1 cellular context compared by ENCODE assay signal in the genomic region with DNA sequence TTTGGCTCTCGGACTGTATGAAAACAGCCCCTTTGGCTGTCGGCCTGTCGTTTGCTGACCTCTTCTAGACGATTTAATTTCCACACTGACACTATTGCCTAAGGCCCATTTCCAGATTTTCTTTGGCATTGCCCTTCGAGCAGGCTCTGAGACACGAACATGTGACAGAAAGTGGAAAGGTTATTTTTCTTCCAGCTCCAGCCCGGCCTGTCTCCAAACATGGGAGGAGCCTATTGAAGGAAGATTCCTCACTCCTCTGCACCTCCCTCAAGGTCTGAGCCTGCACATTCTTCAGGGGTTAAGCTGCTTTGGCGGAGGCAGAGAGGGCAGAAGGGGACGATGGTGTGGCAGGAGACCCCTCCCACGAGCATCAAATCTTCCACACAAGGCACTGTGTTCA.
TF ChIP-seq lines count a peak whose summit lies in the region.

No MANE protein-coding gene starts in this region.

TF ChIP-seq in GM23338, 12 proteins besides CTCF, POLR2A, EP300 and RAD21:
- TF ChIP-seq, protein P1, sequence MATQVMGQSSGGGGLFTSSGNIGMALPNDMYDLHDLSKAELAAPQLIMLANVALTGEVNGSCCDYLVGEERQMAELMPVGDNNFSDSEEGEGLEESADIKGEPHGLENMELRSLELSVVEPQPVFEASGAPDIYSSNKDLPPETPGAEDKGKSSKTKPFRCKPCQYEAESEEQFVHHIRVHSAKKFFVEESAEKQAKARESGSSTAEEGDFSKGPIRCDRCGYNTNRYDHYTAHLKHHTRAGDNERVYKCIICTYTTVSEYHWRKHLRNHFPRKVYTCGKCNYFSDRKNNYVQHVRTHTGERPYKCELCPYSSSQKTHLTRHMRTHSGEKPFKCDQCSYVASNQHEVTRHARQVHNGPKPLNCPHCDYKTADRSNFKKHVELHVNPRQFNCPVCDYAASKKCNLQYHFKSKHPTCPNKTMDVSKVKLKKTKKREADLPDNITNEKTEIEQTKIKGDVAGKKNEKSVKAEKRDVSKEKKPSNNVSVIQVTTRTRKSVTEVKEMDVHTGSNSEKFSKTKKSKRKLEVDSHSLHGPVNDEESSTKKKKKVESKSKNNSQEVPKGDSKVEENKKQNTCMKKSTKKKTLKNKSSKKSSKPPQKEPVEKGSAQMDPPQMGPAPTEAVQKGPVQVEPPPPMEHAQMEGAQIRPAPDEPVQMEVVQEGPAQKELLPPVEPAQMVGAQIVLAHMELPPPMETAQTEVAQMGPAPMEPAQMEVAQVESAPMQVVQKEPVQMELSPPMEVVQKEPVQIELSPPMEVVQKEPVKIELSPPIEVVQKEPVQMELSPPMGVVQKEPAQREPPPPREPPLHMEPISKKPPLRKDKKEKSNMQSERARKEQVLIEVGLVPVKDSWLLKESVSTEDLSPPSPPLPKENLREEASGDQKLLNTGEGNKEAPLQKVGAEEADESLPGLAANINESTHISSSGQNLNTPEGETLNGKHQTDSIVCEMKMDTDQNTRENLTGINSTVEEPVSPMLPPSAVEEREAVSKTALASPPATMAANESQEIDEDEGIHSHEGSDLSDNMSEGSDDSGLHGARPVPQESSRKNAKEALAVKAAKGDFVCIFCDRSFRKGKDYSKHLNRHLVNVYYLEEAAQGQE (IDR thresholded peaks at IDR 0.05; ENCODE audit: unreplicated experiment) = no peak
- TF ChIP-seq ZNF114 (CRISPR knock-in tag; IDR thresholded peaks at IDR 0.05) (no peak), JUNB (IDR thresholded peaks at IDR 0.05; ENCODE audit: unreplicated experiment) (no peak), ZNF462 (CRISPR knock-in tag; IDR thresholded peaks at IDR 0.05) (no peak), ZNF331 (CRISPR knock-in tag; IDR thresholded peaks at IDR 0.05; ENCODE audit: low read depth) (no peak), CREB1 (CRISPR knock-in tag; IDR thresholded peaks at IDR 0.05; ENCODE audit: low read depth) (no peak), ETS1 (IDR thresholded peaks at IDR 0.05) (no peak), STAT1 (IDR thresholded peaks at IDR 0.05; ENCODE audit: unreplicated experiment) (no peak), EZH2 (IDR thresholded peaks at IDR 0.05; ENCODE audit: low read depth, unreplicated experiment) (no peak), NANOG (IDR thresholded peaks at IDR 0.05; ENCODE audit: borderline replicate concordance) (no peak), POLR2AphosphoS5 (IDR thresholded peaks at IDR 0.05; ENCODE audit: low read depth) (no peak), EZH2phosphoT487 (IDR thresholded peaks at IDR 0.05; ENCODE audit: unreplicated experiment) (no peak)
